14 cellular contexts compared by ENCODE assay signal in the genomic region with DNA sequence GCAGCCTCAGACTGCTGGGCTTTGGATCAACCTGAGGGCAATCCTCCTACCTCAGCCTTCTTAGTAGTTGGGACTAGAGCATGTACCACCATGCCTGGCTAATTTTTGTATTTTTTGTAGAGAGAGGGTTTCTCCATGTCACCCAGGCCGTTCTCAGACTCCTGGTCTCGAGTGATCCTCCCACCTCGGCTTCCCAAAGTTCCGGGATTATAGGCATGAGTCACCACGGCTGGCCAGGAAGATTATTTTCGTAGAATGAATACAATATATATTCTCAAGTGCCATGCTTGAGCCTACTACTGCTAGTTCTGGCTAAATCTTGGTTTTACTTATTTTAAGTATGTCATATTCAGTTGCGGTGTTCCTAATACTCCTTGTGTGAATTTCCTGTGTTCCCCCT.
"Had no signal": no experiment of that assay in that cellular context is flagged by ENCODE, and none has a peak within 500 bp of the region (broad histone marks: within the 10 kb centered on the region; RNA-seq: fewer than 3 reads in every experiment).

No MANE protein-coding gene starts in this region.

- H3K4me3 ChIP-seq: left lung, skin epidermis had no signal

- H3K9me3 ChIP-seq: left lung had no signal

- H3K36me3 ChIP-seq: brain microvascular endothelial cell, left lung had no signal

- H3K9me3 Mint-ChIP-seq: activated naive CD8-positive, alpha-beta T cell treated with anti-CD3 and anti-CD28 coated beads for 36 hours; dendritic cell treated with granulocyte-macrophage colony-stimulating factor and Interleukin-4, amounts not matched to agents 40 ng/mL and 50 ng/mL, for 4 days; natural killer cell; stimulated activated naive CD8-positive, alpha-beta T cell treated with anti-CD3 and anti-CD28 coated beads, Interleukin-15, Interleukin-2, amounts not matched to agents 100 ng/mL and 50 ng/mL, for 24 hours had no signal

- H3K4me3 Mint-ChIP-seq: activated naive CD8-positive, alpha-beta T cell treated with anti-CD3 and anti-CD28 coated beads for 36 hours; dendritic cell treated with granulocyte-macrophage colony-stimulating factor and Interleukin-4, amounts not matched to agents 40 ng/mL and 50 ng/mL, for 4 days; natural killer cell; stimulated activated naive CD8-positive, alpha-beta T cell treated with anti-CD3 and anti-CD28 coated beads, Interleukin-15, Interleukin-2, amounts not matched to agents 100 ng/mL and 50 ng/mL, for 24 hours had no signal

- FAIRE-seq: keratinocyte had no signal

- H3K27me3 ChIP-seq: brain microvascular endothelial cell, left lung had no signal

- DNase-seq: activated CD4-positive, alpha-beta T cell treated with anti-CD3 and anti-CD28 coated beads, Interleukin-2, amount 50 U/mL, for 1 hour; activated CD8-positive, alpha-beta memory T cell treated with anti-CD3 and anti-CD28 coated beads for 24 hours; activated gamma-delta T cell treated with Interleukin-2 at 50 U/mL for 16 hours; activated naive CD8-positive, alpha-beta T cell treated with anti-CD3 and anti-CD28 coated beads for 36 hours; brain microvascular endothelial cell; left lung; mesenchymal stem cell; natural killer cell; posterior cingulate gyrus had no signal

- ATAC-seq: activated CD4-positive, CD25-positive, alpha-beta regulatory T cell treated with anti-CD3 and anti-CD28 coated beads, Interleukin-2, amount 50 U/mL, for 24 hours; left lung; natural killer cell had no signal

- H3K27ac Mint-ChIP-seq: activated naive CD8-positive, alpha-beta T cell treated with anti-CD3 and anti-CD28 coated beads for 36 hours; dendritic cell treated with granulocyte-macrophage colony-stimulating factor and Interleukin-4, amounts not matched to agents 40 ng/mL and 50 ng/mL, for 4 days; natural killer cell; stimulated activated naive CD8-positive, alpha-beta T cell treated with anti-CD3 and anti-CD28 coated beads, Interleukin-15, Interleukin-2, amounts not matched to agents 100 ng/mL and 50 ng/mL, for 24 hours had no signal

- H3K36me3 Mint-ChIP-seq: activated naive CD8-positive, alpha-beta T cell treated with anti-CD3 and anti-CD28 coated beads for 36 hours; natural killer cell had no signal

- H3K27ac ChIP-seq: brain microvascular endothelial cell, left lung, skin epidermis had no signal
